In genomic region chr7:29940199-29940598, GRCh38 we compare ENCODE assay signal across 25 cellular contexts.
"Had no signal": no experiment of that assay in that cellular context is flagged by ENCODE, and none has a peak within 500 bp of the region (broad histone marks: within the 10 kb centered on the region; RNA-seq: fewer than 3 reads in every experiment).

No MANE protein-coding gene starts in this region.

- H3K27ac ChIP-seq: prostate gland, right atrium auricular region, suprapubic skin, transverse colon, vagina had no signal

- DNase-seq: cortex of kidney; effector memory CD8-positive, alpha-beta T cell; hypothalamus; immature natural killer cell; islet precursor cell; kidney glomerular epithelial cell; mesenchymal stem cell; naive thymus-derived CD8-positive, alpha-beta T cell; nephron progenitor cell; nucleus accumbens; stimulated activated CD4-positive, alpha-beta T cell treated with anti-CD3 and anti-CD28 coated beads, Interleukin-12 subunit alpha, Interleukin-12 subunit beta, amount 100 ng/mL, for 4 hours; stimulated activated CD4-positive, alpha-beta T cell treated with anti-CD3 and anti-CD28 coated beads, Interleukin-1b, Interleukin-23, amount 100 ng/mL, for 48 hours; stimulated activated CD4-positive, alpha-beta T cell treated with anti-CD3 and anti-CD28 coated beads, Interleukin-4, amount 100 ng/mL, for 1 hour; stimulated activated CD8-positive, alpha-beta memory T cell treated with anti-CD3 and anti-CD28 coated beads, Interleukin-4, amount 100 ng/mL, for 48 hours; stimulated activated naive CD4-positive, alpha-beta T cell; stimulated activated naive CD8-positive, alpha-beta T cell treated with anti-CD3 and anti-CD28 coated beads, Interleukin-15, amount 100 ng/mL, for 72 hours; transverse colon had no signal

- H3K4me2 ChIP-seq: smooth muscle cell had no signal

- H3K4me3 ChIP-seq: lung, prostate gland, right atrium auricular region, smooth muscle cell, suprapubic skin, transverse colon, vagina had no signal

- H3K9me3 ChIP-seq: prostate gland, right atrium auricular region, suprapubic skin, transverse colon, vagina had no signal

- H3K4me1 ChIP-seq: prostate gland, right atrium auricular region, suprapubic skin, transverse colon, vagina had no signal

- H3K36me3 ChIP-seq: prostate gland had no signal

- ATAC-seq: effector memory CD8-positive, alpha-beta T cell; left lobe of liver; naive thymus-derived CD8-positive, alpha-beta T cell; sciatic nerve; stimulated activated naive CD8-positive, alpha-beta T cell treated with anti-CD3 and anti-CD28 coated beads, Interleukin-15, amount 100 ng/mL, for 72 hours had no signal

- H3K27me3 ChIP-seq: right atrium auricular region, suprapubic skin, transverse colon, vagina had no signal
